Comparison of ENCODE assay signal across 23 cellular contexts in the genomic region with DNA sequence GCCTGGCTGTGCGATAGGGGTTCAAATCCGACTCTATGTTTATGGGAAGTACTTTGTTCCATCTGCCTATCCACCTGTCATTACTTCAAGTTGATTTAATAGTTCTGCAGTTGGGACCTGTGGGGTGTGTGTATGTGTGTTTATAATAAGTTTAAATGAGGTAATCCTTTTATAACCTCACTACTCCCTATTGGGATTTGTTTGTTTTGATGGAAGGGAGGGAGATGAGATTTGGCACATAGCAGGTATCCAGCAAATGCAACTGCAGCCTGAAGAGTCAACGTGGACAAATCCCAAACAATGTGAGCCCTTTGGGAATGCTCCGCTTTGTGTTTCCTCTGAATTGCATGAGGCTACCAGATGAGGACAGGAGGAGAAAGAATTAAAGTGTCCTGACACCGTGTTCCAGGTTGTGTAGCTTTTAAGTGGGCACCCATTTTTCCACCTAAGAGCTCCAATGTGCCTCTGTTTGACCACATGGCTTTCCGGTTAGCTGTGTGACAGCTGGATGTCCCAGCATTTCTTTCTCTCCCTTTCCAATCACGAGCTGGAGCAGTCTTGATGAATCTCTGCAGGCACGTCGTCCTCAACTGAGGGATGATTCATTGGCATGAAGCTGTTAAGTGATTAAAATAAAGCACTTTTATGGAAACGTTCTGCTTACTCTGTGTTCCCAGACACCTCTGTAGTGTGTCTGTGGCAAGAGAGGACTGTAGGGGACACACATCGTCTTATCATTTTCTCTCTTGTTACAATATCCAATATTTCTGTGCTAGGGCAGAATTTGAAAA.
DNase-seq lines count a peak whose midpoint lies in the region; ATAC-seq, FAIRE-seq and TF ChIP-seq lines count a peak whose summit lies in the region.
"Had no signal": no experiment of that assay in that cellular context is flagged by ENCODE, and none has a peak within 500 bp of the region (broad histone marks: within the 10 kb centered on the region; RNA-seq: fewer than 3 reads in every experiment).

No MANE protein-coding gene starts in this region.

- no peaks in the 10 kb centered on the region for H3K9me3 Mint-ChIP-seq in astrocyte (ENCODE audit: unreplicated experiment)
- H3K9me3 Mint-ChIP-seq: nephron had no signal

- peaks cover 14% of the 10 kb centered on the region for H3K79me2 ChIP-seq in astrocyte (ENCODE audit: insufficient read depth, low read length)

- H3K27me3 ChIP-seq in HUES48 (ENCODE audit: control insufficient read depth, insufficient read depth, low read length): no peaks in the 10 kb centered on the region
- no peaks in the 10 kb centered on the region for H3K27me3 ChIP-seq in astrocyte (ENCODE audit: insufficient read depth, low read length)
- no peaks in the 10 kb centered on the region for H3K27me3 ChIP-seq in Peyer's patch
- H3K27me3 ChIP-seq: adrenal gland, transverse colon had no signal

- H2AFZ ChIP-seq in astrocyte (ENCODE audit: low read depth, low read length): no peak overlapping the region

- peaks cover 58% of the 10 kb centered on the region for H3K4me1 Mint-ChIP-seq in astrocyte (ENCODE audit: low read depth, unreplicated experiment)
- H3K4me1 Mint-ChIP-seq: activated B cell treated with CpG ODN at 0.5 μM for 24 hours had no signal

- no peaks in the 10 kb centered on the region for H4K20me1 ChIP-seq in astrocyte (ENCODE audit: insufficient read depth, low read length)

- H3K27ac ChIP-seq in HUES48 (ENCODE audit: low read depth, low read length) (peak overlapping the region; percentile 87), astrocyte (ENCODE audit: low read depth, low read length) (no peak overlapping the region), Peyer's patch (no peak overlapping the region)
- H3K27ac ChIP-seq: adrenal gland, transverse colon had no signal

- H3K36me3 ChIP-seq in HUES48 (ENCODE audit: control insufficient read depth, insufficient read depth, low read length) (no peaks in the 10 kb centered on the region), astrocyte (ENCODE audit: insufficient read depth, low read length) (peaks cover 2% of the 10 kb centered on the region), Peyer's patch (no peaks in the 10 kb centered on the region)
- H3K36me3 ChIP-seq: adrenal gland, transverse colon had no signal

- no peak overlapping the region for H3K27ac Mint-ChIP-seq in astrocyte (ENCODE audit: unreplicated experiment)
- H3K27ac Mint-ChIP-seq: activated B cell treated with CpG ODN at 0.5 μM for 24 hours; activated CD4-positive, alpha-beta memory T cell treated with anti-CD3 and anti-CD28 coated beads for 36 hours; nephron; progenitor cell of endocrine pancreas; stimulated activated naive CD8-positive, alpha-beta T cell treated with anti-CD3 and anti-CD28 coated beads, Interleukin-15, Interleukin-2, amounts not matched to agents 100 ng/mL and 50 ng/mL, for 24 hours had no signal

- no peak overlapping the region for H3K4me2 ChIP-seq in astrocyte (ENCODE audit: low read length)

- TF ChIP-seq POLR2A in Peyer's patch (IDR thresholded peaks at IDR 0.05): no peak

- H3K9ac ChIP-seq in HUES48 (ENCODE audit: low read depth, low read length) (no peak overlapping the region), astrocyte (ENCODE audit: low read length) (no peak overlapping the region)

- no peak for ATAC-seq in HG03175 (IDR thresholded peaks at IDR 0.05; ENCODE audit: unreplicated experiment)

- peak; percentile 48 for DNase-seq in Ammon's horn (ENCODE audit: low spot score)
- peak; percentile 25 for DNase-seq in astrocyte (ENCODE audit: low read depth)
- peak; percentile 74 for DNase-seq in myocyte (ENCODE audit: low read depth)
- DNase-seq in HCEC 1CT: no peak
- no peak for DNase-seq in RCC 7860 (ENCODE audit: low spot score)
- no peak for DNase-seq in Peyer's patch
- DNase-seq: activated B cell treated with CpG ODN at 0.5 μM for 24 hours; activated CD4-positive, alpha-beta memory T cell treated with anti-CD3 and anti-CD28 coated beads for 36 hours; activated effector memory CD4-positive, alpha-beta T cell treated with anti-CD3 and anti-CD28 coated beads, Interleukin-2, amount 50 U/mL, for 16 hours; adrenal gland; DND-41; KBM-7; NCI-H187; NCI-H226; small intestine; stimulated activated CD4-positive, alpha-beta T cell treated with anti-CD3 and anti-CD28 coated beads, Interleukin-4, amount 100 ng/mL, for 24 hours; transverse colon had no signal

- peaks cover 10% of the 10 kb centered on the region for H3K36me3 Mint-ChIP-seq in astrocyte (ENCODE audit: low read depth, unreplicated experiment)

- no peaks in the 10 kb centered on the region for H3K27me3 Mint-ChIP-seq in astrocyte (ENCODE audit: low read depth, unreplicated experiment)
- H3K27me3 Mint-ChIP-seq: activated B cell treated with CpG ODN at 0.5 μM for 24 hours; activated CD4-positive, alpha-beta memory T cell treated with anti-CD3 and anti-CD28 coated beads for 36 hours had no signal

- no peak for TF ChIP-seq CTCF in astrocyte (IDR thresholded peaks at IDR 0.05; ENCODE audit: insufficient read depth, low read depth, low read length)
- TF ChIP-seq CTCF in Peyer's patch (IDR thresholded peaks at IDR 0.05): no peak

- peaks cover 79% of the 10 kb centered on the region for H3K4me1 ChIP-seq in HUES48 (ENCODE audit: control insufficient read depth, insufficient read depth, low read length)
- H3K4me1 ChIP-seq in astrocyte (ENCODE audit: insufficient read depth, low read length): peaks cover 32% of the 10 kb centered on the region
- no peaks in the 10 kb centered on the region for H3K4me1 ChIP-seq in Peyer's patch
- H3K4me1 ChIP-seq: adrenal gland, transverse colon had no signal

- H3K4me3 Mint-ChIP-seq in astrocyte (ENCODE audit: unreplicated experiment): no peak overlapping the region
- H3K4me3 Mint-ChIP-seq: activated B cell treated with CpG ODN at 0.5 μM for 24 hours; activated CD4-positive, alpha-beta memory T cell treated with anti-CD3 and anti-CD28 coated beads for 36 hours; nephron; stimulated activated naive CD8-positive, alpha-beta T cell treated with anti-CD3 and anti-CD28 coated beads, Interleukin-15, Interleukin-2, amounts not matched to agents 100 ng/mL and 50 ng/mL, for 24 hours had no signal

- no peak for FAIRE-seq in astrocyte (lab: Jason Lieb, UNC)
- FAIRE-seq in RCC 7860 (lab: Jason Lieb, UNC): no peak
- FAIRE-seq: GM18507, small intestine had no signal

- no peaks in the 10 kb centered on the region for H3K9me3 ChIP-seq in HUES48 (ENCODE audit: control insufficient read depth, insufficient read depth, low read length)
- H3K9me3 ChIP-seq in astrocyte (ENCODE audit: insufficient read depth, low read depth, low read length): no peaks in the 10 kb centered on the region
- no peaks in the 10 kb centered on the region for H3K9me3 ChIP-seq in Peyer's patch
- H3K9me3 ChIP-seq: adrenal gland, transverse colon had no signal

- no peak overlapping the region for H3K4me3 ChIP-seq in HUES48 (ENCODE audit: low read depth, low read length)
- no peak overlapping the region for H3K4me3 ChIP-seq in astrocyte (ENCODE audit: insufficient read depth, low read depth, low read length)
- no peak overlapping the region for H3K4me3 ChIP-seq in Peyer's patch
- H3K4me3 ChIP-seq: adrenal gland, transverse colon had no signal

Comparison
In these comparisons a context has a peak if more than half of its experiments do, and no peak if none do; other contexts are left out.
1. DNase-seq: peak in Ammon's horn (single experiment), astrocyte (single experiment) and myocyte (single experiment); none in HCEC 1CT (single experiment), RCC 7860 (single experiment) and Peyer's patch (0 of 3).